Comparison of ENCODE assay signal across 1 cellular context in genomic region chr11:95821640-95822039, GRCh38.
TF ChIP-seq lines count a peak whose summit lies in the region.

No MANE protein-coding gene starts in this region.

TF ChIP-seq in SK-N-SH, 30 proteins besides CTCF, POLR2A, EP300 and RAD21:
- TF ChIP-seq TCF12 (IDR thresholded peaks at IDR 0.05) = peak; percentile 23; the same call in 1 of the 2 replicates
- TF ChIP-seq, protein P1, sequence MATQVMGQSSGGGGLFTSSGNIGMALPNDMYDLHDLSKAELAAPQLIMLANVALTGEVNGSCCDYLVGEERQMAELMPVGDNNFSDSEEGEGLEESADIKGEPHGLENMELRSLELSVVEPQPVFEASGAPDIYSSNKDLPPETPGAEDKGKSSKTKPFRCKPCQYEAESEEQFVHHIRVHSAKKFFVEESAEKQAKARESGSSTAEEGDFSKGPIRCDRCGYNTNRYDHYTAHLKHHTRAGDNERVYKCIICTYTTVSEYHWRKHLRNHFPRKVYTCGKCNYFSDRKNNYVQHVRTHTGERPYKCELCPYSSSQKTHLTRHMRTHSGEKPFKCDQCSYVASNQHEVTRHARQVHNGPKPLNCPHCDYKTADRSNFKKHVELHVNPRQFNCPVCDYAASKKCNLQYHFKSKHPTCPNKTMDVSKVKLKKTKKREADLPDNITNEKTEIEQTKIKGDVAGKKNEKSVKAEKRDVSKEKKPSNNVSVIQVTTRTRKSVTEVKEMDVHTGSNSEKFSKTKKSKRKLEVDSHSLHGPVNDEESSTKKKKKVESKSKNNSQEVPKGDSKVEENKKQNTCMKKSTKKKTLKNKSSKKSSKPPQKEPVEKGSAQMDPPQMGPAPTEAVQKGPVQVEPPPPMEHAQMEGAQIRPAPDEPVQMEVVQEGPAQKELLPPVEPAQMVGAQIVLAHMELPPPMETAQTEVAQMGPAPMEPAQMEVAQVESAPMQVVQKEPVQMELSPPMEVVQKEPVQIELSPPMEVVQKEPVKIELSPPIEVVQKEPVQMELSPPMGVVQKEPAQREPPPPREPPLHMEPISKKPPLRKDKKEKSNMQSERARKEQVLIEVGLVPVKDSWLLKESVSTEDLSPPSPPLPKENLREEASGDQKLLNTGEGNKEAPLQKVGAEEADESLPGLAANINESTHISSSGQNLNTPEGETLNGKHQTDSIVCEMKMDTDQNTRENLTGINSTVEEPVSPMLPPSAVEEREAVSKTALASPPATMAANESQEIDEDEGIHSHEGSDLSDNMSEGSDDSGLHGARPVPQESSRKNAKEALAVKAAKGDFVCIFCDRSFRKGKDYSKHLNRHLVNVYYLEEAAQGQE (IDR thresholded peaks at IDR 0.05; ENCODE audit: low read depth, low read length) = no peak
- TF ChIP-seq JUND (IDR thresholded peaks at IDR 0.05) = 0 out of 2 replicates have a peak, but pooled peaks have one; percentile 17
- peak; percentile 49; the same call in 1 of the 2 replicates for TF ChIP-seq FOSL2 (IDR thresholded peaks at IDR 0.05; ENCODE audit: borderline replicate concordance, low read depth)
TF ChIP-seq in SK-N-SH: peak in this region for 3.
